In genomic region chr22:26615149-26615548, GRCh38 we compare ENCODE assay signal across 16 cellular contexts.
A peak's percentile ranks its signal among the peaks of the same experiment; 100 is the strongest.
DNase-seq lines count a peak whose midpoint lies in the region; ATAC-seq, FAIRE-seq and TF ChIP-seq lines count a peak whose summit lies in the region.
"Had no signal": no experiment of that assay in that cellular context is flagged by ENCODE, and none has a peak within 500 bp of the region (broad histone marks: within the 10 kb centered on the region; RNA-seq: fewer than 3 reads in every experiment).

No MANE protein-coding gene starts in this region.

- H3K4me1 ChIP-seq in BLaER1 (peaks cover 99% of the 10 kb centered on the region), OCI-LY3 (ENCODE audit: low read length) (peaks cover 23% of the 10 kb centered on the region)
- H3K4me1 ChIP-seq: parathyroid adenoma had no signal

- no peak overlapping the region for H2AFZ ChIP-seq in OCI-LY3 (ENCODE audit: low read depth, low read length)
- H2AFZ ChIP-seq: parathyroid adenoma had no signal

- H3K9ac ChIP-seq in BLaER1 (0 out of 2 replicates have a peak overlapping the region, but pooled peaks have one; percentile 11), OCI-LY3 (ENCODE audit: low read length) (no peak overlapping the region)
- H3K9ac ChIP-seq: parathyroid adenoma had no signal

- H3K4me3 ChIP-seq in BLaER1: no peak overlapping the region
- no peak overlapping the region for H3K4me3 ChIP-seq in OCI-LY3 (ENCODE audit: low read length)
- H3K4me3 ChIP-seq: upper lobe of right lung had no signal

- H3K36me3 ChIP-seq in BLaER1 (no peaks in the 10 kb centered on the region), OCI-LY3 (replicated peaks; ENCODE audit: low read depth, low read length) (no peaks in the 10 kb centered on the region)
- H3K36me3 ChIP-seq: upper lobe of right lung had no signal

- peak overlapping the region; percentile 86 for H3K4me2 ChIP-seq in BLaER1
- 0 out of 2 replicates have a peak overlapping the region, but pooled peaks have one; percentile 15 for H3K4me2 ChIP-seq in OCI-LY3 (ENCODE audit: low read length)

- TF ChIP-seq CTCF in OCI-LY3 (IDR thresholded peaks at IDR 0.05; ENCODE audit: low read depth, low read length): no peak
- no peak for TF ChIP-seq CTCF in D721Med (IDR thresholded peaks at IDR 0.05; ENCODE audit: insufficient read depth, missing control alignments)

- H3K27me3 ChIP-seq in BLaER1: no peaks in the 10 kb centered on the region
- H3K27me3 ChIP-seq in OCI-LY3 (ENCODE audit: low read depth, low read length): peaks cover 4% of the 10 kb centered on the region
- H3K27me3 ChIP-seq: upper lobe of right lung had no signal

- H3K27ac ChIP-seq in BLaER1 (peak overlapping the region; percentile 88), OCI-LY3 (ENCODE audit: low read length) (no peak overlapping the region)
- H3K27ac ChIP-seq: foreskin keratinocyte, parathyroid adenoma, upper lobe of right lung had no signal

- ATAC-seq in GM19043 (IDR thresholded peaks at IDR 0.05; ENCODE audit: low read depth, unreplicated experiment) (peak; percentile 45), HG03108 (IDR thresholded peaks at IDR 0.05; ENCODE audit: unreplicated experiment) (peak; percentile 64)
- ATAC-seq: foreskin keratinocyte, upper lobe of right lung, WTC11 had no signal

- DNase-seq in D721Med (ENCODE audit: insufficient read length, low spot score): no peak
- no peak for DNase-seq in T-helper 2 cell
- DNase-seq in NCI-H524 treated with DMSO at 0.1 percent for 48 hours (lab: John Stamatoyannopoulos, UW): no peak
- no peak for DNase-seq in NCI-H510A (lab: John Stamatoyannopoulos, UW)
- DNase-seq: Calu3, foreskin keratinocyte, immature natural killer cell, NCI-H1694, upper lobe of right lung had no signal

- no peak for FAIRE-seq in D721Med (lab: Jason Lieb, UNC)
- FAIRE-seq: astrocyte had no signal

- H4K20me1 ChIP-seq in BLaER1 (no peaks in the 10 kb centered on the region), OCI-LY3 (ENCODE audit: insufficient read depth, low read length) (no peaks in the 10 kb centered on the region)

- no peaks in the 10 kb centered on the region for H3K9me3 ChIP-seq in BLaER1
- no peaks in the 10 kb centered on the region for H3K9me3 ChIP-seq in OCI-LY3 (ENCODE audit: insufficient read depth, low read length)
- H3K9me3 ChIP-seq: upper lobe of right lung had no signal

- no peaks in the 10 kb centered on the region for H3K79me2 ChIP-seq in OCI-LY3 (ENCODE audit: low read length)
- H3K79me2 ChIP-seq: parathyroid adenoma had no signal
